ENCODE assay signal across 16 cellular contexts in genomic region chr11:83122766-83123165, GRCh38. TPM values are rescaled to one million over a fixed set of nuclear protein-coding genes. Genes with fewer than 3 reads are reported as not detected.
DNase-seq lines count a peak whose midpoint lies in the region; ATAC-seq and TF ChIP-seq lines count a peak whose summit lies in the region.
"Had no signal": no experiment of that assay in that cellular context is flagged by ENCODE, and none has a peak within 500 bp of the region (broad histone marks: within the 10 kb centered on the region; RNA-seq: fewer than 3 reads in every experiment).

No MANE protein-coding gene starts in this region.

- H3K4me2 ChIP-seq in KMS-11: peak overlapping the region; percentile 3; the same call in 1 of the 2 replicates

- TF ChIP-seq POLR2A in esophagus muscularis mucosa (IDR thresholded peaks at IDR 0.05; ENCODE audit: low read depth): no peak

- no peaks in the 10 kb centered on the region for H3K9me3 Mint-ChIP-seq in activated naive CD4-positive, alpha-beta T cell treated with anti-CD3 and anti-CD28 coated beads, Interleukin-2, amount 50 U/mL, for 24 hours
- no peaks in the 10 kb centered on the region for H3K9me3 Mint-ChIP-seq in activated T-helper 17 cell treated with anti-CD3 and anti-CD28 coated beads, Interleukin-2, amount 50 U/mL, for 72 hours
- H3K9me3 Mint-ChIP-seq in stimulated activated memory B cell treated with anti-CD40 and anti-IgM and Interleukin-4, amounts not matched to agents 10 μg/mL and 1 μg/mL and 100 μg/mL, for 72 hours: no peaks in the 10 kb centered on the region
- no peaks in the 10 kb centered on the region for H3K9me3 Mint-ChIP-seq in natural killer cell treated with Interleukin-12 subunit alpha and Interleukin-12 subunit beta and Interleukin-15 and Interleukin-18, amount 100 ng/mL, for 72 hours

- 95% methylated on average over 2 of the region's 2 CpGs for WGBS in esophagus muscularis mucosa

- no peaks in the 10 kb centered on the region for H3K27me3 Mint-ChIP-seq in activated naive CD4-positive, alpha-beta T cell treated with anti-CD3 and anti-CD28 coated beads, Interleukin-2, amount 50 U/mL, for 24 hours
- no peaks in the 10 kb centered on the region for H3K27me3 Mint-ChIP-seq in activated T-helper 17 cell treated with anti-CD3 and anti-CD28 coated beads, Interleukin-2, amount 50 U/mL, for 72 hours
- no peaks in the 10 kb centered on the region for H3K27me3 Mint-ChIP-seq in stimulated activated memory B cell treated with anti-CD40 and anti-IgM and Interleukin-4, amounts not matched to agents 10 μg/mL and 1 μg/mL and 100 μg/mL, for 72 hours
- no peaks in the 10 kb centered on the region for H3K27me3 Mint-ChIP-seq in natural killer cell treated with Interleukin-12 subunit alpha and Interleukin-12 subunit beta and Interleukin-15 and Interleukin-18, amount 100 ng/mL, for 72 hours

- H3K9ac ChIP-seq in KMS-11: no peak overlapping the region

- peaks cover 52% of the 10 kb centered on the region for H3K4me1 Mint-ChIP-seq in activated naive CD4-positive, alpha-beta T cell treated with anti-CD3 and anti-CD28 coated beads, Interleukin-2, amount 50 U/mL, for 24 hours
- no peaks in the 10 kb centered on the region for H3K4me1 Mint-ChIP-seq in activated T-helper 17 cell treated with anti-CD3 and anti-CD28 coated beads, Interleukin-2, amount 50 U/mL, for 72 hours
- H3K4me1 Mint-ChIP-seq in stimulated activated memory B cell treated with anti-CD40 and anti-IgM and Interleukin-4, amounts not matched to agents 10 μg/mL and 1 μg/mL and 100 μg/mL, for 72 hours: peaks cover 11% of the 10 kb centered on the region
- H3K4me1 Mint-ChIP-seq in natural killer cell treated with Interleukin-12 subunit alpha and Interleukin-12 subunit beta and Interleukin-15 and Interleukin-18, amount 100 ng/mL, for 72 hours (ENCODE audit: low read depth in 2 of 2): peaks cover 4 to 18% of the 10 kb centered on the region in 2 donors

- no peak for ATAC-seq in activated T-helper 17 cell treated with anti-CD3 and anti-CD28 coated beads, Interleukin-2, amount 50 U/mL, for 72 hours (replicated peaks)
- ATAC-seq in stimulated activated memory B cell treated with anti-CD40 and anti-IgM and Interleukin-4, amounts not matched to agents 10 μg/mL and 1 μg/mL and 100 μg/mL, for 72 hours: no peak
- ATAC-seq in natural killer cell treated with Interleukin-12 subunit alpha and Interleukin-12 subunit beta and Interleukin-15 and Interleukin-18, amount 100 ng/mL, for 72 hours: no peak

- H3K36me3 ChIP-seq in KMS-11 (ENCODE audit: insufficient read depth): no peaks in the 10 kb centered on the region
- H3K36me3 ChIP-seq in esophagus muscularis mucosa: no peaks in the 10 kb centered on the region
- H3K36me3 ChIP-seq: HAP-1 had no signal

- intact Hi-C loops in esophagus muscularis mucosa (cut with DNase I): no loop called here

- H3K36me3 Mint-ChIP-seq in activated naive CD4-positive, alpha-beta T cell treated with anti-CD3 and anti-CD28 coated beads, Interleukin-2, amount 50 U/mL, for 24 hours: no peaks in the 10 kb centered on the region
- no peaks in the 10 kb centered on the region for H3K36me3 Mint-ChIP-seq in activated T-helper 17 cell treated with anti-CD3 and anti-CD28 coated beads, Interleukin-2, amount 50 U/mL, for 72 hours (ENCODE audit: low read depth)
- H3K36me3 Mint-ChIP-seq in stimulated activated memory B cell treated with anti-CD40 and anti-IgM and Interleukin-4, amounts not matched to agents 10 μg/mL and 1 μg/mL and 100 μg/mL, for 72 hours: no peaks in the 10 kb centered on the region
- no peaks in the 10 kb centered on the region for H3K36me3 Mint-ChIP-seq in natural killer cell treated with Interleukin-12 subunit alpha and Interleukin-12 subunit beta and Interleukin-15 and Interleukin-18, amount 100 ng/mL, for 72 hours

- no peak overlapping the region for H3K4me3 ChIP-seq in KMS-11 (IDR thresholded peaks at IDR 0.05; ENCODE audit: insufficient read depth, low read depth, low read length)
- H3K4me3 ChIP-seq in esophagus muscularis mucosa: no peak overlapping the region
- H3K4me3 ChIP-seq: HAP-1 had no signal

- H3K79me2 ChIP-seq in KMS-11 (ENCODE audit: insufficient read depth, low read depth): no peaks in the 10 kb centered on the region

- H3K27ac ChIP-seq in KMS-11: no peak overlapping the region
- no peak overlapping the region for H3K27ac ChIP-seq in esophagus muscularis mucosa (replicated peaks in 1 of 4)
- H3K27ac ChIP-seq: C4-2B had no signal

- in situ Hi-C loops in GM13976 (cut with MboI; ENCODE audit: low sequenced_read_pairs, unreplicated experiment): no loop called here

- no peaks in the 10 kb centered on the region for H3K27me3 ChIP-seq in KMS-11 (ENCODE audit: insufficient read depth, low read depth)
- no peaks in the 10 kb centered on the region for H3K27me3 ChIP-seq in esophagus muscularis mucosa

- TF ChIP-seq CTCF in KMS-11 (conservative IDR thresholded peaks at IDR 0.05; ENCODE audit: low read depth, low read length) (no peak), GM13976 (IDR thresholded peaks at IDR 0.05; ENCODE audit: borderline replicate concordance, control extremely low read depth, extremely low read depth, insufficient read depth, missing control alignments) (no peak), esophagus muscularis mucosa (IDR thresholded peaks at IDR 0.05) (no peak)

- no peak for DNase-seq in activated naive CD4-positive, alpha-beta T cell (lab: John Stamatoyannopoulos, UW)
- DNase-seq in GM13976 (ENCODE audit: low spot score) (no peak), esophagus muscularis mucosa (ENCODE audit: extremely low spot score) (no peak)
- no peak for DNase-seq in natural killer cell treated with Interleukin-12 subunit alpha and Interleukin-12 subunit beta and Interleukin-15 and Interleukin-18, amount 100 ng/mL, for 72 hours (ENCODE audit: low spot score)
- DNase-seq: Calu3; NCI-H1930; NCI-H526 treated with DMSO at 0.1 percent for 48 hours; NK-92 treated with Interleukin-12 subunit alpha and Interleukin-12 subunit beta, amount 100 ng/mL, for 24 hours; RPMI8226; SIG-M5 had no signal

- H3K4me3 Mint-ChIP-seq in activated naive CD4-positive, alpha-beta T cell treated with anti-CD3 and anti-CD28 coated beads, Interleukin-2, amount 50 U/mL, for 24 hours: peak overlapping the region; percentile 3
- H3K4me3 Mint-ChIP-seq in activated T-helper 17 cell treated with anti-CD3 and anti-CD28 coated beads, Interleukin-2, amount 50 U/mL, for 72 hours: no peak overlapping the region
- H3K4me3 Mint-ChIP-seq in stimulated activated memory B cell treated with anti-CD40 and anti-IgM and Interleukin-4, amounts not matched to agents 10 μg/mL and 1 μg/mL and 100 μg/mL, for 72 hours: no peak overlapping the region
- H3K4me3 Mint-ChIP-seq in natural killer cell treated with Interleukin-12 subunit alpha and Interleukin-12 subunit beta and Interleukin-15 and Interleukin-18, amount 100 ng/mL, for 72 hours: no peak overlapping the region

- no peaks in the 10 kb centered on the region for H4K20me1 ChIP-seq in KMS-11 (ENCODE audit: insufficient read depth)

- peaks cover 40% of the 10 kb centered on the region for H3K4me1 ChIP-seq in KMS-11 (ENCODE audit: low read depth, poor library complexity, severe bottlenecking)
- peaks cover 0 to 8% (median 0%) of the 10 kb centered on the region in 4 donors for H3K4me1 ChIP-seq in esophagus muscularis mucosa

- H2AFZ ChIP-seq in KMS-11 (ENCODE audit: low read depth): no peak overlapping the region

- H3K27ac Mint-ChIP-seq in activated naive CD4-positive, alpha-beta T cell treated with anti-CD3 and anti-CD28 coated beads, Interleukin-2, amount 50 U/mL, for 24 hours: peak overlapping the region; percentile 81
- H3K27ac Mint-ChIP-seq in activated T-helper 17 cell treated with anti-CD3 and anti-CD28 coated beads, Interleukin-2, amount 50 U/mL, for 72 hours: peak overlapping the region; percentile 21
- H3K27ac Mint-ChIP-seq in stimulated activated memory B cell treated with anti-CD40 and anti-IgM and Interleukin-4, amounts not matched to agents 10 μg/mL and 1 μg/mL and 100 μg/mL, for 72 hours: peak overlapping the region; percentile 7
- no peak overlapping the region for H3K27ac Mint-ChIP-seq in natural killer cell treated with Interleukin-12 subunit alpha and Interleukin-12 subunit beta and Interleukin-15 and Interleukin-18, amount 100 ng/mL, for 72 hours

- no peaks in the 10 kb centered on the region for H3K9me3 ChIP-seq in esophagus muscularis mucosa
- H3K9me3 ChIP-seq: HAP-1 had no signal

- no peak for TF ChIP-seq EP300 in esophagus muscularis mucosa (IDR thresholded peaks at IDR 0.05)

RNA-seq across cellular contexts. Expression of gene PCF11, which starts 34.2 kb away (rescaled TPM):
- total RNA-seq in activated T-helper 17 cell treated with anti-CD3 and anti-CD28 coated beads, Interleukin-2, amount 50 U/mL, for 72 hours: 10 to 100 TPM; 50.1 to 84.8 TPM
- total RNA-seq in natural killer cell treated with Interleukin-12 subunit alpha and Interleukin-12 subunit beta and Interleukin-15 and Interleukin-18, amount 100 ng/mL, for 72 hours: 10 to 100 TPM; 63.4 to 74.3 TPM
- total RNA-seq in esophagus muscularis mucosa: 10 to 100 TPM; 32.3 to 58.0 (median 41.9) TPM

RNA-seq across cellular contexts. Expression of gene RAB30, which starts 51.1 kb away (rescaled TPM):
- total RNA-seq in activated T-helper 17 cell treated with anti-CD3 and anti-CD28 coated beads, Interleukin-2, amount 50 U/mL, for 72 hours: 1 to 10 TPM; 7.0 to 8.7 TPM
- 10 to 100 TPM in 1 of 2 donors, 1 to 10 TPM in 1; 5.7 to 10.5 TPM for total RNA-seq in natural killer cell treated with Interleukin-12 subunit alpha and Interleukin-12 subunit beta and Interleukin-15 and Interleukin-18, amount 100 ng/mL, for 72 hours
- total RNA-seq in esophagus muscularis mucosa: 10 to 100 TPM; 11.3 to 19.8 (median 18.2) TPM

Comparison
In these comparisons a context has a peak if more than half of its experiments do, and no peak if none do; other contexts are left out.
1. H3K27ac Mint-ChIP-seq: peak in activated naive CD4-positive, alpha-beta T cell treated with anti-CD3 and anti-CD28 coated beads, Interleukin-2, amount 50 U/mL, for 24 hours (single experiment), activated T-helper 17 cell treated with anti-CD3 and anti-CD28 coated beads, Interleukin-2, amount 50 U/mL, for 72 hours (single experiment) and stimulated activated memory B cell treated with anti-CD40 and anti-IgM and Interleukin-4, amounts not matched to agents 10 μg/mL and 1 μg/mL and 100 μg/mL, for 72 hours (single experiment); none in natural killer cell treated with Interleukin-12 subunit alpha and Interleukin-12 subunit beta and Interleukin-15 and Interleukin-18, amount 100 ng/mL, for 72 hours (0 of 2).